In the genomic region with DNA sequence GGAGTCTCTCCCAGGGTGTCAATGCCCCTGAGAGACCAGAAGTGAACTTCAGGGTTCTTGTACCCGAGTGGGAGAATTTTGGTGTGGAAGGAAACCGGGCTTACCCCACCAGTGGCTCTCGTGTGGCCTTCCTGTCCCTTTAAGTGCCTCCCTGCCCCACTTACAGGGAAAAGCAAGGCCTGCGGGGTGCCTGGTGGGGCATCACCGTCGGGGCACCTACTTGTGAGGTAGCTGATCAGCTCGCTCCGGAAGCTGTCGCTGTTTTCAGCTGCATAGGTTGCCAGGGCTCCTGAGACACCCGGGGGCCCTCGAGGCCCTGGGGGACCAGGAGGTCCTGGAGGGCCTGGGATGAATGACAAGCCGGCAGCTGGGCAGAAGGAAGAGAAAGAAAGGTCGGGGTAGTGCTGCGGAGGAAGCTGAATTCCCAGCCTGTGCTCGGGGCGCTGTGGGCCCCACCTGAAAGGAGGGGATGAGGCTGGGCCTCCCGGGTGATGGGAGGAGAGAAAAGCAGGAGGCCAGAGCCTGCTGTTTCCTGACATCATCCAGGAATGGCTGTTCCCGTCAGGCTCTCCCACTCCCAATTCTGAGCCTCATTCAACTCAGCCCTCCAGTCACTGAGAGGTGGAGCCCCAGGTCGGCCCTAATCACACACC, we compare ENCODE assay signal across 13 cellular contexts. TPM values are rescaled to one million over a fixed set of nuclear protein-coding genes. Genes with fewer than 3 reads are reported as not detected.
"Had no signal": no experiment of that assay in that cellular context is flagged by ENCODE, and none has a peak within 500 bp of the region (broad histone marks: within the 10 kb centered on the region; RNA-seq: fewer than 3 reads in every experiment).

No MANE protein-coding gene starts in this region.

- H3K4me3 ChIP-seq: tibial nerve had no signal

- H3K27ac ChIP-seq: tibial nerve had no signal

- DNase-seq: activated CD4-positive, alpha-beta T cell treated with anti-CD3 and anti-CD28 coated beads, Interleukin-2, amount 50 U/mL, for 1 hour; activated CD4-positive, CD25-positive, alpha-beta regulatory T cell; activated T-cell treated with anti-CD3 and anti-CD28 coated beads for 4 hours; amniotic stem cell; islet precursor cell; left ventricle myocardium superior; retina; T-helper 17 cell had no signal

- H3K27me3 ChIP-seq: tibial nerve had no signal

- ATAC-seq: activated T-helper 17 cell treated with anti-CD3 and anti-CD28 coated beads, Interleukin-2, amount 50 U/mL, for 72 hours; esophagus mucosa; left ventricle myocardium superior; T-helper 17 cell had no signal

- H3K9me3 ChIP-seq: tibial nerve had no signal

- H3K4me1 ChIP-seq: tibial nerve had no signal

RNA-seq across cellular contexts. Expression of gene COL17A1, which starts 51.2 kb away (rescaled TPM):
- total RNA-seq: activated CD8-positive, alpha-beta memory T cell treated with anti-CD3 and anti-CD28 coated beads for 36 hours; activated T-helper 17 cell treated with anti-CD3 and anti-CD28 coated beads, Interleukin-2, amount 50 U/mL, for 72 hours; fibroblast of villous mesenchyme; T-helper 17 cell had no signal
